Comparison of ENCODE assay signal across 29 cellular contexts in genomic region chr7:106968160-106968559, GRCh38.
"Had no signal": no experiment of that assay in that cellular context is flagged by ENCODE, and none has a peak within 500 bp of the region (broad histone marks: within the 10 kb centered on the region; RNA-seq: fewer than 3 reads in every experiment).

No MANE protein-coding gene starts in this region.

- H3K36me3 ChIP-seq: esophagus squamous epithelium, right lobe of liver, thoracic aorta, tibial nerve, upper lobe of left lung had no signal

- H3K4me1 ChIP-seq: esophagus squamous epithelium, right lobe of liver, tibial nerve, upper lobe of left lung had no signal

- H3K36me3 Mint-ChIP-seq: memory B cell; mesothelial cell of epicardium; naive B cell; natural killer cell treated with Interleukin-12 subunit alpha and Interleukin-12 subunit beta and Interleukin-15 and Interleukin-18, amount 100 ng/mL, for 72 hours; stimulated activated naive B cell treated with anti-CD40 and anti-IgM and Interleukin-4, amounts not matched to agents 10 μg/mL and 1 μg/mL and 100 μg/mL, for 72 hours had no signal

- H3K27me3 Mint-ChIP-seq: dendritic cell treated with granulocyte-macrophage colony-stimulating factor and Interleukin-4, amounts not matched to agents 40 ng/mL and 50 ng/mL, for 4 days; stimulated activated naive CD8-positive, alpha-beta T cell treated with anti-CD3 and anti-CD28 coated beads, Interleukin-15, Interleukin-2, amounts not matched to agents 100 ng/mL and 50 ng/mL, for 24 hours had no signal

- H3K9me3 ChIP-seq: esophagus squamous epithelium, mucosa of descending colon, right lobe of liver, thoracic aorta, tibial nerve, upper lobe of left lung had no signal

- H3K4me1 Mint-ChIP-seq: memory B cell had no signal

- H2AFZ ChIP-seq: parathyroid adenoma had no signal

- H3K27me3 ChIP-seq: esophagus squamous epithelium, right lobe of liver, tibial nerve, upper lobe of left lung had no signal

- H3K9me3 Mint-ChIP-seq: dendritic cell treated with granulocyte-macrophage colony-stimulating factor and Interleukin-4, amounts not matched to agents 40 ng/mL and 50 ng/mL, for 4 days; mesothelial cell of epicardium; natural killer cell treated with Interleukin-12 subunit alpha and Interleukin-12 subunit beta and Interleukin-15 and Interleukin-18, amount 100 ng/mL, for 72 hours; neural crest cell; stimulated activated naive CD8-positive, alpha-beta T cell treated with anti-CD3 and anti-CD28 coated beads, Interleukin-15, Interleukin-2, amounts not matched to agents 100 ng/mL and 50 ng/mL, for 24 hours had no signal

- H3K9ac ChIP-seq: parathyroid adenoma had no signal

- ATAC-seq: left lobe of liver; mucosa of descending colon; natural killer cell treated with Interleukin-12 subunit alpha and Interleukin-12 subunit beta and Interleukin-15 and Interleukin-18, amount 100 ng/mL, for 72 hours; stimulated activated naive B cell treated with anti-CD40 and anti-IgM and Interleukin-4, amounts not matched to agents 10 μg/mL and 1 μg/mL and 100 μg/mL, for 72 hours had no signal

- H3K4me3 Mint-ChIP-seq: dendritic cell treated with granulocyte-macrophage colony-stimulating factor and Interleukin-4, amounts not matched to agents 40 ng/mL and 50 ng/mL, for 4 days; memory B cell; mesothelial cell of epicardium; naive B cell; natural killer cell treated with Interleukin-12 subunit alpha and Interleukin-12 subunit beta and Interleukin-15 and Interleukin-18, amount 100 ng/mL, for 72 hours; neural crest cell; stimulated activated naive B cell treated with anti-CD40 and anti-IgM and Interleukin-4, amounts not matched to agents 10 μg/mL and 1 μg/mL and 100 μg/mL, for 72 hours; stimulated activated naive CD8-positive, alpha-beta T cell treated with anti-CD3 and anti-CD28 coated beads, Interleukin-15, Interleukin-2, amounts not matched to agents 100 ng/mL and 50 ng/mL, for 24 hours had no signal

- DNase-seq: effector CD8-positive, alpha-beta T cell; erythroblast; esophagus squamous epithelium; foreskin melanocyte; hypothalamus; kidney; mucosa of descending colon; naive B cell; right lobe of liver; small intestine; stimulated activated CD4-positive, alpha-beta T cell treated with anti-CD3 and anti-CD28 coated beads, Interleukin-15, amount 100 ng/mL, for 24 hours; stimulated activated CD4-positive, alpha-beta T cell treated with anti-CD3 and anti-CD28 coated beads, Interleukin-2, amount 100 ng/mL, for 48 hours; stimulated activated naive B cell treated with anti-CD40 and anti-IgM and Interleukin-4, amounts not matched to agents 10 μg/mL and 1 μg/mL and 100 μg/mL, for 72 hours; upper lobe of left lung had no signal

- H3K27ac Mint-ChIP-seq: dendritic cell treated with granulocyte-macrophage colony-stimulating factor and Interleukin-4, amounts not matched to agents 40 ng/mL and 50 ng/mL, for 4 days; memory B cell; mesothelial cell of epicardium; natural killer cell treated with Interleukin-12 subunit alpha and Interleukin-12 subunit beta and Interleukin-15 and Interleukin-18, amount 100 ng/mL, for 72 hours; progenitor cell of endocrine pancreas; stimulated activated naive B cell treated with anti-CD40 and anti-IgM and Interleukin-4, amounts not matched to agents 10 μg/mL and 1 μg/mL and 100 μg/mL, for 72 hours; stimulated activated naive CD8-positive, alpha-beta T cell treated with anti-CD3 and anti-CD28 coated beads, Interleukin-15, Interleukin-2, amounts not matched to agents 100 ng/mL and 50 ng/mL, for 24 hours had no signal

- H3K4me3 ChIP-seq: esophagus squamous epithelium, lung, mucosa of descending colon, right lobe of liver, thoracic aorta, tibial nerve, upper lobe of left lung had no signal

- FAIRE-seq: colon, endothelial cell of umbilical vein, kidney, small intestine, urothelium cell line had no signal

- H3K27ac ChIP-seq: esophagus squamous epithelium, parathyroid adenoma, right lobe of liver, thoracic aorta, tibial nerve, upper lobe of left lung had no signal
